26 cellular contexts compared by ENCODE assay signal in the genomic region with DNA sequence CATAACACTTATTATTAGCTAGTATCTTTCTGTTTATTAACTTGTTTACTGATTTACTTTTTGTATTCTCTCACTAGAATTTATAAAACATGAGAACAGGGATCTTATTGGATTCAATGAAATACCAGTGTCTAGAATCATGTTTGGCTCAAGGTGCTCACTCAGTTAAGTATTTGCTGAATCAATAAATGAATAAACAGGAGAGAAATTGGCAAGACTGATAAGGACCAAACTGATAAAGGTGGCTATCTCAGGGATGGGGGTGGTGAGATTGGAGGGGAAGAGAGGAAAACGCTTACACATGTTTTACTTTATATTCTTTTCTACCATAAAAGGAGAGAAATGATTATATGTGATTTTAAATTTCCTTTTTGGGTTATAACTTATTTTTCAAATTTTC.
"Had no signal": no experiment of that assay in that cellular context is flagged by ENCODE, and none has a peak within 500 bp of the region (broad histone marks: within the 10 kb centered on the region; RNA-seq: fewer than 3 reads in every experiment).

No MANE protein-coding gene starts in this region.

- H3K9me3 ChIP-seq: stomach, suprapubic skin, testis, thoracic aorta, thyroid gland, tibial artery, tibial nerve, transverse colon, upper lobe of left lung, upper lobe of right lung, uterus, vagina had no signal

- H3K27me3 Mint-ChIP-seq: type B pancreatic cell had no signal

- H3K4me1 Mint-ChIP-seq: stimulated activated effector memory CD8-positive, alpha-beta T cell treated with anti-CD3 and anti-CD28 coated beads, Interleukin-12 subunit alpha, Interleukin-12 subunit beta, amount 100 ng/mL, for 72 hours; stimulated activated memory B cell treated with anti-CD40 and anti-IgM and Interleukin-4, amounts not matched to agents 10 μg/mL and 1 μg/mL and 100 μg/mL, for 72 hours; stimulated activated naive B cell treated with anti-CD40 and anti-IgM and Interleukin-4, amounts not matched to agents 10 μg/mL and 1 μg/mL and 100 μg/mL, for 72 hours; stimulated activated naive CD8-positive, alpha-beta T cell treated with anti-CD3 and anti-CD28 coated beads, Interleukin-15, amount 100 ng/mL, for 72 hours had no signal

- DNase-seq: stimulated activated CD4-positive, alpha-beta T cell treated with anti-CD3 and anti-CD28 coated beads, Interleukin-2, amount 100 ng/mL, for 48 hours; stimulated activated CD4-positive, alpha-beta T cell treated with anti-CD3 and anti-CD28 coated beads, Interleukin-4, amount 100 ng/mL, for 1 hour; stimulated activated CD4-positive, alpha-beta T cell treated with anti-CD3 and anti-CD28 coated beads, Interleukin-4, amount 100 ng/mL, for 4 hours; stimulated activated CD8-positive, alpha-beta memory T cell treated with anti-CD3 and anti-CD28 coated beads, Interleukin-4, amount 100 ng/mL, for 48 hours; stimulated activated naive B cell treated with anti-CD40 and anti-IgM and Interleukin-4, amounts not matched to agents 10 μg/mL and 1 μg/mL and 100 μg/mL, for 72 hours; stimulated activated naive CD4-positive, alpha-beta T cell; stimulated activated naive CD4-positive, alpha-beta T cell treated with Interleukin-2 at 50 U/mL for 16 hours; stimulated activated naive CD8-positive, alpha-beta T cell treated with anti-CD3 and anti-CD28 coated beads, Interleukin-15, amount 100 ng/mL, for 72 hours; stimulated activated naive CD8-positive, alpha-beta T cell treated with anti-CD3 and anti-CD28 coated beads, Interleukin-15, Interleukin-2, amounts not matched to agents 100 U/mL and 50 U/mL, for 24 hours; stomach; substantia nigra; testis; thyroid gland; tibial artery; transverse colon; upper lobe of left lung; upper lobe of right lung; uterus had no signal

- H3K4me3 Mint-ChIP-seq: stimulated activated effector memory CD8-positive, alpha-beta T cell treated with anti-CD3 and anti-CD28 coated beads, Interleukin-12 subunit alpha, Interleukin-12 subunit beta, amount 100 ng/mL, for 72 hours; stimulated activated memory B cell treated with anti-CD40 and anti-IgM and Interleukin-4, amounts not matched to agents 10 μg/mL and 1 μg/mL and 100 μg/mL, for 72 hours; stimulated activated naive B cell treated with anti-CD40 and anti-IgM and Interleukin-4, amounts not matched to agents 10 μg/mL and 1 μg/mL and 100 μg/mL, for 72 hours; stimulated activated naive CD8-positive, alpha-beta T cell treated with anti-CD3 and anti-CD28 coated beads, Interleukin-15, amount 100 ng/mL, for 72 hours; stimulated activated naive CD8-positive, alpha-beta T cell treated with anti-CD3 and anti-CD28 coated beads, Interleukin-15, Interleukin-2, amounts not matched to agents 100 ng/mL and 50 ng/mL, for 24 hours; type B pancreatic cell had no signal

- H3K36me3 ChIP-seq: stomach, suprapubic skin, thoracic aorta, thyroid gland, tibial artery, tibial nerve, transverse colon, upper lobe of left lung, upper lobe of right lung, uterus, vagina had no signal

- H3K4me1 ChIP-seq: suprapubic skin, testis, thyroid gland, tibial artery, tibial nerve, transverse colon, upper lobe of left lung, upper lobe of right lung, uterus, vagina had no signal

- H3K27ac Mint-ChIP-seq: stimulated activated effector memory CD8-positive, alpha-beta T cell treated with anti-CD3 and anti-CD28 coated beads, Interleukin-12 subunit alpha, Interleukin-12 subunit beta, amount 100 ng/mL, for 72 hours; stimulated activated memory B cell treated with anti-CD40 and anti-IgM and Interleukin-4, amounts not matched to agents 10 μg/mL and 1 μg/mL and 100 μg/mL, for 72 hours; stimulated activated naive B cell treated with anti-CD40 and anti-IgM and Interleukin-4, amounts not matched to agents 10 μg/mL and 1 μg/mL and 100 μg/mL, for 72 hours; stimulated activated naive CD8-positive, alpha-beta T cell treated with anti-CD3 and anti-CD28 coated beads, Interleukin-15, Interleukin-2, amounts not matched to agents 100 ng/mL and 50 ng/mL, for 24 hours; type B pancreatic cell had no signal

- H3K36me3 Mint-ChIP-seq: stimulated activated effector memory CD8-positive, alpha-beta T cell treated with anti-CD3 and anti-CD28 coated beads, Interleukin-12 subunit alpha, Interleukin-12 subunit beta, amount 100 ng/mL, for 72 hours; stimulated activated memory B cell treated with anti-CD40 and anti-IgM and Interleukin-4, amounts not matched to agents 10 μg/mL and 1 μg/mL and 100 μg/mL, for 72 hours; stimulated activated naive B cell treated with anti-CD40 and anti-IgM and Interleukin-4, amounts not matched to agents 10 μg/mL and 1 μg/mL and 100 μg/mL, for 72 hours; type B pancreatic cell had no signal

- H3K9me3 Mint-ChIP-seq: stimulated activated effector memory CD8-positive, alpha-beta T cell treated with anti-CD3 and anti-CD28 coated beads, Interleukin-12 subunit alpha, Interleukin-12 subunit beta, amount 100 ng/mL, for 72 hours; stimulated activated memory B cell treated with anti-CD40 and anti-IgM and Interleukin-4, amounts not matched to agents 10 μg/mL and 1 μg/mL and 100 μg/mL, for 72 hours; stimulated activated naive CD8-positive, alpha-beta T cell treated with anti-CD3 and anti-CD28 coated beads, Interleukin-15, amount 100 ng/mL, for 72 hours; stimulated activated naive CD8-positive, alpha-beta T cell treated with anti-CD3 and anti-CD28 coated beads, Interleukin-15, Interleukin-2, amounts not matched to agents 100 ng/mL and 50 ng/mL, for 24 hours; type B pancreatic cell had no signal

- H3K27me3 ChIP-seq: stomach, suprapubic skin, testis, thyroid gland, tibial artery, tibial nerve, transverse colon, upper lobe of left lung, upper lobe of right lung, uterus, vagina had no signal

- H3K4me3 ChIP-seq: stomach, suprapubic skin, testis, thoracic aorta, thyroid gland, tibial artery, tibial nerve, transverse colon, upper lobe of left lung, upper lobe of right lung, uterus, vagina had no signal

- ATAC-seq: stimulated activated effector memory CD8-positive, alpha-beta T cell treated with anti-CD3 and anti-CD28 coated beads, Interleukin-12 subunit alpha, Interleukin-12 subunit beta, amount 100 ng/mL, for 72 hours; stimulated activated memory B cell treated with anti-CD40 and anti-IgM and Interleukin-4, amounts not matched to agents 10 μg/mL and 1 μg/mL and 100 μg/mL, for 72 hours; stimulated activated naive B cell treated with anti-CD40 and anti-IgM and Interleukin-4, amounts not matched to agents 10 μg/mL and 1 μg/mL and 100 μg/mL, for 72 hours; stimulated activated naive CD8-positive, alpha-beta T cell treated with anti-CD3 and anti-CD28 coated beads, Interleukin-15, amount 100 ng/mL, for 72 hours; stimulated activated naive CD8-positive, alpha-beta T cell treated with anti-CD3 and anti-CD28 coated beads, Interleukin-15, Interleukin-2, amounts not matched to agents 100 U/mL and 50 U/mL, for 24 hours; upper lobe of right lung had no signal

- H3K27ac ChIP-seq: stomach, suprapubic skin, testis, thoracic aorta, thyroid gland, tibial artery, tibial nerve, transverse colon, upper lobe of left lung, upper lobe of right lung, uterus, vagina had no signal
